ENCODE assay signal across 6 cellular contexts in genomic region chr19:55485439-55486011, GRCh38. TPM values are rescaled to one million over a fixed set of nuclear protein-coding genes. Genes with fewer than 3 reads are reported as not detected.
DNase-seq lines count a peak whose midpoint lies in the region; ATAC-seq and TF ChIP-seq lines count a peak whose summit lies in the region.

No MANE protein-coding gene starts in this region.

- H3K36me3 ChIP-seq in psoas muscle (ENCODE audit: insufficient read depth in 1 of 2, low read depth in 1 of 2) = peaks cover 0 to 18% of the 10 kb centered on the region in 2 donors

- peak overlapping the region; percentile 89 for H3K4me3 ChIP-seq in LNCaP clone FGC (ENCODE audit: low read depth, low read length)
- H3K4me3 ChIP-seq in psoas muscle = peak overlapping the region; percentile 69

- intact Hi-C loops in psoas muscle (cut with DNase I) = no loop called here

- H3K27ac ChIP-seq in psoas muscle = peak overlapping the region; percentile 69

- ATAC-seq in psoas muscle (peak in 1 of 4 donors; percentile 1), GM21390 (IDR thresholded peaks at IDR 0.05; ENCODE audit: unreplicated experiment) (no peak), GM21717 (IDR thresholded peaks at IDR 0.05; ENCODE audit: unreplicated experiment) (no peak)

- WGBS in psoas muscle, 3 donors = 21 to 27% (median 23%) methylated on average over 17 to 18 of the region's 18 CpGs

- DNase-seq in LNCaP clone FGC (ENCODE audit: low read depth) = no peak
- DNase-seq in cerebellum (ENCODE audit: low spot score) = peak; percentile 24
- peak in 1 of 2 donors; percentile 53 for DNase-seq in psoas muscle
- no peak for DNase-seq in RKO (ENCODE audit: low spot score)

- H3K27me3 ChIP-seq in psoas muscle (ENCODE audit: insufficient read depth in 3 of 3, low read length in 2 of 3) = peaks cover 0 to 9% (median 5%) of the 10 kb centered on the region in 3 donors

- H3K9me3 ChIP-seq in psoas muscle = no peaks in the 10 kb centered on the region

- H3K4me1 ChIP-seq in psoas muscle = peaks cover 9% of the 10 kb centered on the region

- TF ChIP-seq CTCF in LNCaP clone FGC (IDR thresholded peaks at IDR 0.05; ENCODE audit: control insufficient read depth, extremely low read depth, insufficient read depth) (no peak), psoas muscle (IDR thresholded peaks at IDR 0.05) (no peak)

RNA-seq across cellular contexts. Expression of gene NAT14, which starts 0.5 kb away (rescaled TPM):
- total RNA-seq in cerebellum = 9.6 TPM
- 1 to 10 TPM; 2.6 to 6.3 (median 4.5) TPM for total RNA-seq in psoas muscle
- 1 to 10 TPM; 2.0 to 4.2 (median 3.6) TPM for polyA plus RNA-seq in psoas muscle

RNA-seq across cellular contexts. Expression of gene SSC5D, which starts 2.7 kb away (rescaled TPM):
- 1.4 TPM for total RNA-seq in cerebellum
- 1 to 10 TPM; 1.2 to 4.6 (median 1.9) TPM for total RNA-seq in psoas muscle
- polyA plus RNA-seq in psoas muscle = under 1 TPM; 0.11 to 0.35 (median 0.16) TPM

RNA-seq across cellular contexts. Expression of gene ZNF628, which starts 9.1 kb away (rescaled TPM):
- total RNA-seq in cerebellum (0.91 TPM), psoas muscle (10 to 100 TPM in 2 of 4 donors, 1 to 10 TPM in 2; 5.9 to 14.3 (median 11.5) TPM)
- polyA plus RNA-seq in psoas muscle = 10 to 100 TPM; 11.8 to 12.4 (median 12.2) TPM

RNA-seq across cellular contexts. Expression of gene C19orf85, which starts 21.0 kb away (rescaled TPM):
- total RNA-seq in cerebellum (not detected), psoas muscle (not detected)
- polyA plus RNA-seq in psoas muscle = not detected

RNA-seq across cellular contexts. Expression of gene ISOC2, which starts 24.1 kb away (rescaled TPM):
- total RNA-seq in cerebellum (14.0 TPM), psoas muscle (10 to 100 TPM; 32.0 to 78.0 (median 48.1) TPM)
- 100 to 1,000 TPM in 2 of 3 donors, 10 to 100 TPM in 1; 78.7 to 177 (median 109) TPM for polyA plus RNA-seq in psoas muscle
